In the genomic region with DNA sequence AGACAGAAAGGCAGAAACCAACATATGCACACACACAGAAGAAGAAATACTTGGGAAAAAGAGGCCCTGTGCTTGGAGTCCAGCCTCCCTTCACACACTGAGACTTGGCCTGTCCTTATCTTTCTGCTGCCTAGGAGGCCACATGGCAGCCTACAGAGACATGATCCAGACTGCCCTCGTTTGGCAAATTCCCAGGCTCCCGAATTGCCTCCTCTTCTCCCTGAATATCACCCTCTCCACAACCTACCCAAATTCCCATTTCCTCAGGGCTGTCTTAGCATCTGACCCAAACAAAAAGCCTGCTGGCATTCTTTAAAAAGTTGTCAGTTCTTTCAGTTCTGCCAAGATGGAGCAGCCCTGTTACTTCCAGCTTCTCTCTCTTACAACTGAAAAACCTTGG, we compare ENCODE assay signal across 16 cellular contexts. TPM values are rescaled to one million over a fixed set of nuclear protein-coding genes. Genes with fewer than 3 reads are reported as not detected.
A peak's percentile ranks its signal among the peaks of the same experiment; 100 is the strongest.
DNase-seq lines count a peak whose midpoint lies in the region; ATAC-seq and TF ChIP-seq lines count a peak whose summit lies in the region.
"Had no signal": no experiment of that assay in that cellular context is flagged by ENCODE, and none has a peak within 500 bp of the region (broad histone marks: within the 10 kb centered on the region; RNA-seq: fewer than 3 reads in every experiment).

No MANE protein-coding gene starts in this region.

- intact Hi-C loops in spleen (cut with DNase I; ENCODE audit: low total_unique reads) (no loop called here), esophagus squamous epithelium (cut with DNase I) (no loop called here), lower leg skin (cut with DNase I; ENCODE audit: low total_unique reads) (no loop called here)

- H3K27ac ChIP-seq in spleen (no peak overlapping the region), esophagus squamous epithelium (no peak overlapping the region)
- H3K27ac ChIP-seq: C4-2B, Peyer's patch had no signal

- H3K9me3 ChIP-seq in spleen (no peaks in the 10 kb centered on the region), esophagus squamous epithelium (no peaks in the 10 kb centered on the region)
- H3K9me3 ChIP-seq: Peyer's patch had no signal

- ATAC-seq in SK-N-SH treated with all-trans-retinoic acid at 6 μM for 48 hours (peak; percentile 57), GM19324 (IDR thresholded peaks at IDR 0.05; ENCODE audit: low FRiP score, unreplicated experiment) (no peak)

- TF ChIP-seq POLR2A in spleen (IDR thresholded peaks at IDR 0.05): no peak
- no peak for TF ChIP-seq POLR2A in esophagus squamous epithelium (IDR thresholded peaks at IDR 0.05)
- TF ChIP-seq POLR2A in lower leg skin (IDR thresholded peaks at IDR 0.05): no peak

- peak; percentile 62 for DNase-seq in fibroblast of pulmonary artery (ENCODE audit: low read depth)
- DNase-seq in islet precursor cell: peak; percentile 57
- peak; percentile 6 for DNase-seq in spleen
- no peak for DNase-seq in esophagus squamous epithelium (lab: John Stamatoyannopoulos, UW)
- no peak for DNase-seq in lower leg skin (ENCODE audit: low spot score in 2 of 2)
- DNase-seq: ACHN, DMS79 treated with DMSO at 0.1 percent for 48 hours, H7, NCI-H1092 treated with DMSO at 0.1 percent for 48 hours, NCI-H2081, NCI-H2171 treated with DMSO at 0.1 percent for 48 hours, Peyer's patch had no signal

- 69 to 85% (median 75%) methylated on average over 2 of the region's 2 CpGs for WGBS in spleen, 5 donors
- 45 to 59% methylated on average over 2 of the region's 2 CpGs for WGBS in esophagus squamous epithelium, 2 donors
- 75 to 82% methylated on average over 2 of the region's 2 CpGs for WGBS in lower leg skin, 2 donors

- TF ChIP-seq CTCF in fibroblast of pulmonary artery (IDR thresholded peaks at IDR 0.05; ENCODE audit: low read length, missing control alignments) (no peak), spleen (IDR thresholded peaks at IDR 0.05 in 8 of 11, conservative IDR thresholded peaks at IDR 0.05 in 3 of 11) (no peak), esophagus squamous epithelium (IDR thresholded peaks at IDR 0.05) (no peak), lower leg skin (IDR thresholded peaks at IDR 0.05) (no peak)

- no peak overlapping the region for H3K4me3 ChIP-seq in fibroblast of pulmonary artery (replicated peaks; ENCODE audit: low read depth, low read length)
- no peak overlapping the region for H3K4me3 ChIP-seq in spleen
- H3K4me3 ChIP-seq in esophagus squamous epithelium: no peak overlapping the region
- H3K4me3 ChIP-seq in lower leg skin (ENCODE audit: low read depth, poor library complexity, severe bottlenecking): no peak overlapping the region
- H3K4me3 ChIP-seq: Peyer's patch had no signal

- H3K36me3 ChIP-seq in spleen (no peaks in the 10 kb centered on the region), esophagus squamous epithelium (no peaks in the 10 kb centered on the region)
- H3K36me3 ChIP-seq: Peyer's patch had no signal

- H3K4me1 ChIP-seq in spleen (no peaks in the 10 kb centered on the region), esophagus squamous epithelium (no peaks in the 10 kb centered on the region)
- H3K4me1 ChIP-seq: Peyer's patch had no signal

- H3K27me3 ChIP-seq in spleen (replicated peaks in 1 of 7): no peaks in the 10 kb centered on the region
- no peaks in the 10 kb centered on the region for H3K27me3 ChIP-seq in esophagus squamous epithelium
- H3K27me3 ChIP-seq: Peyer's patch had no signal

TF ChIP-seq in SK-N-SH treated with all-trans-retinoic acid at 6 μM for 48 hours, 23 proteins besides CTCF, POLR2A, EP300 and RAD21 (continues in another document):
- TF ChIP-seq ZC3H10 (CRISPR knock-in tag; IDR thresholded peaks at IDR 0.05) (no peak), SNAI2 (CRISPR knock-in tag; IDR thresholded peaks at IDR 0.05) (no peak), ZFP3 (CRISPR knock-in tag; IDR thresholded peaks at IDR 0.05) (no peak), BACH2 (CRISPR knock-in tag; IDR thresholded peaks at IDR 0.05; ENCODE audit: borderline replicate concordance) (no peak), TOX (CRISPR knock-in tag; IDR thresholded peaks at IDR 0.05; ENCODE audit: borderline replicate concordance) (no peak), TCF4 (CRISPR knock-in tag; IDR thresholded peaks at IDR 0.05; ENCODE audit: borderline replicate concordance) (peak; percentile 83), OSR1 (CRISPR knock-in tag; IDR thresholded peaks at IDR 0.05) (no peak), ARNTL (CRISPR knock-in tag; IDR thresholded peaks at IDR 0.05; ENCODE audit: borderline replicate concordance, low read depth) (no peak), ZNF565 (CRISPR knock-in tag; conservative IDR thresholded peaks at IDR 0.05; ENCODE audit: low read depth) (no peak), ZNF8 (CRISPR knock-in tag; IDR thresholded peaks at IDR 0.05) (no peak), ZNF70 (CRISPR knock-in tag; IDR thresholded peaks at IDR 0.05) (no peak), RARB (CRISPR knock-in tag; IDR thresholded peaks at IDR 0.05) (no peak), ESRRG (CRISPR knock-in tag; IDR thresholded peaks at IDR 0.05) (no peak), ISL1 (CRISPR knock-in tag; IDR thresholded peaks at IDR 0.05) (peak; percentile 61)
- TF ChIP-seq, protein P1, sequence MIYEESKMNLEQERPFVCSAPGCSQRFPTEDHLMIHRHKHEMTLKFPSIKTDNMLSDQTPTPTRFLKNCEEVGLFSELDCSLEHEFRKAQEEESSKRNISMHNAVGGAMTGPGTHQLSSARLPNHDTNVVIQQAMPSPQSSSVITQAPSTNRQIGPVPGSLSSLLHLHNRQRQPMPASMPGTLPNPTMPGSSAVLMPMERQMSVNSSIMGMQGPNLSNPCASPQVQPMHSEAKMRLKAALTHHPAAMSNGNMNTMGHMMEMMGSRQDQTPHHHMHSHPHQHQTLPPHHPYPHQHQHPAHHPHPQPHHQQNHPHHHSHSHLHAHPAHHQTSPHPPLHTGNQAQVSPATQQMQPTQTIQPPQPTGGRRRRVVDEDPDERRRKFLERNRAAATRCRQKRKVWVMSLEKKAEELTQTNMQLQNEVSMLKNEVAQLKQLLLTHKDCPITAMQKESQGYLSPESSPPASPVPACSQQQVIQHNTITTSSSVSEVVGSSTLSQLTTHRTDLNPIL (CRISPR knock-in tag; IDR thresholded peaks at IDR 0.05; ENCODE audit: low read depth): no peak
- TF ChIP-seq, protein P2, sequence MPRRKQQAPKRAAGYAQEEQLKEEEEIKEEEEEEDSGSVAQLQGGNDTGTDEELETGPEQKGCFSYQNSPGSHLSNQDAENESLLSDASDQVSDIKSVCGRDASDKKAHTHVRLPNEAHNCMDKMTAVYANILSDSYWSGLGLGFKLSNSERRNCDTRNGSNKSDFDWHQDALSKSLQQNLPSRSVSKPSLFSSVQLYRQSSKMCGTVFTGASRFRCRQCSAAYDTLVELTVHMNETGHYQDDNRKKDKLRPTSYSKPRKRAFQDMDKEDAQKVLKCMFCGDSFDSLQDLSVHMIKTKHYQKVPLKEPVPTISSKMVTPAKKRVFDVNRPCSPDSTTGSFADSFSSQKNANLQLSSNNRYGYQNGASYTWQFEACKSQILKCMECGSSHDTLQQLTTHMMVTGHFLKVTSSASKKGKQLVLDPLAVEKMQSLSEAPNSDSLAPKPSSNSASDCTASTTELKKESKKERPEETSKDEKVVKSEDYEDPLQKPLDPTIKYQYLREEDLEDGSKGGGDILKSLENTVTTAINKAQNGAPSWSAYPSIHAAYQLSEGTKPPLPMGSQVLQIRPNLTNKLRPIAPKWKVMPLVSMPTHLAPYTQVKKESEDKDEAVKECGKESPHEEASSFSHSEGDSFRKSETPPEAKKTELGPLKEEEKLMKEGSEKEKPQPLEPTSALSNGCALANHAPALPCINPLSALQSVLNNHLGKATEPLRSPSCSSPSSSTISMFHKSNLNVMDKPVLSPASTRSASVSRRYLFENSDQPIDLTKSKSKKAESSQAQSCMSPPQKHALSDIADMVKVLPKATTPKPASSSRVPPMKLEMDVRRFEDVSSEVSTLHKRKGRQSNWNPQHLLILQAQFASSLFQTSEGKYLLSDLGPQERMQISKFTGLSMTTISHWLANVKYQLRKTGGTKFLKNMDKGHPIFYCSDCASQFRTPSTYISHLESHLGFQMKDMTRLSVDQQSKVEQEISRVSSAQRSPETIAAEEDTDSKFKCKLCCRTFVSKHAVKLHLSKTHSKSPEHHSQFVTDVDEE (CRISPR knock-in tag; IDR thresholded peaks at IDR 0.05): peak; percentile 31; the same call in 1 of the 2 replicates
- TF ChIP-seq, protein P3, sequence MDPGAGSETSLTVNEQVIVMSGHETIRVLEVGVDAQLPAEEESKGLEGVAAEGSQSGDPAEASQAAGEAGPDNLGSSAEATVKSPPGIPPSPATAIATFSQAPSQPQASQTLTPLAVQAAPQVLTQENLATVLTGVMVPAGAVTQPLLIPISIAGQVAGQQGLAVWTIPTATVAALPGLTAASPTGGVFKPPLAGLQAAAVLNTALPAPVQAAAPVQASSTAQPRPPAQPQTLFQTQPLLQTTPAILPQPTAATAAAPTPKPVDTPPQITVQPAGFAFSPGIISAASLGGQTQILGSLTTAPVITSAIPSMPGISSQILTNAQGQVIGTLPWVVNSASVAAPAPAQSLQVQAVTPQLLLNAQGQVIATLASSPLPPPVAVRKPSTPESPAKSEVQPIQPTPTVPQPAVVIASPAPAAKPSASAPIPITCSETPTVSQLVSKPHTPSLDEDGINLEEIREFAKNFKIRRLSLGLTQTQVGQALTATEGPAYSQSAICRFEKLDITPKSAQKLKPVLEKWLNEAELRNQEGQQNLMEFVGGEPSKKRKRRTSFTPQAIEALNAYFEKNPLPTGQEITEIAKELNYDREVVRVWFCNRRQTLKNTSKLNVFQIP (CRISPR knock-in tag; IDR thresholded peaks at IDR 0.05; ENCODE audit: borderline replicate concordance, low read depth): no peak
- TF ChIP-seq, protein P4, sequence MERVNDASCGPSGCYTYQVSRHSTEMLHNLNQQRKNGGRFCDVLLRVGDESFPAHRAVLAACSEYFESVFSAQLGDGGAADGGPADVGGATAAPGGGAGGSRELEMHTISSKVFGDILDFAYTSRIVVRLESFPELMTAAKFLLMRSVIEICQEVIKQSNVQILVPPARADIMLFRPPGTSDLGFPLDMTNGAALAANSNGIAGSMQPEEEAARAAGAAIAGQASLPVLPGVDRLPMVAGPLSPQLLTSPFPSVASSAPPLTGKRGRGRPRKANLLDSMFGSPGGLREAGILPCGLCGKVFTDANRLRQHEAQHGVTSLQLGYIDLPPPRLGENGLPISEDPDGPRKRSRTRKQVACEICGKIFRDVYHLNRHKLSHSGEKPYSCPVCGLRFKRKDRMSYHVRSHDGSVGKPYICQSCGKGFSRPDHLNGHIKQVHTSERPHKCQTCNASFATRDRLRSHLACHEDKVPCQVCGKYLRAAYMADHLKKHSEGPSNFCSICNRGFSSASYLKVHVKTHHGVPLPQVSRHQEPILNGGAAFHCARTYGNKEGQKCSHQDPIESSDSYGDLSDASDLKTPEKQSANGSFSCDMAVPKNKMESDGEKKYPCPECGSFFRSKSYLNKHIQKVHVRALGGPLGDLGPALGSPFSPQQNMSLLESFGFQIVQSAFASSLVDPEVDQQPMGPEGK (CRISPR knock-in tag; IDR thresholded peaks at IDR 0.05; ENCODE audit: borderline replicate concordance): no peak

RNA-seq across cellular contexts. Expression of a gene that starts 59.8 kb away (rescaled TPM):
- total RNA-seq in spleen: 1 to 10 TPM in 1 of 7 donors, under 1 TPM in 5, not detected in 1; 0.29 to 1.0 (median 0.77) TPM
- polyA plus RNA-seq in spleen: under 1 TPM; 0.06 to 0.72 (median 0.32) TPM
- under 1 TPM in 2 of 4 donors, not detected in 2; 0.19 to 0.31 TPM for total RNA-seq in esophagus squamous epithelium
- 10 to 100 TPM in 1 of 4 donors, 1 to 10 TPM in 2, under 1 TPM in 1; 0.89 to 15.4 (median 3.8) TPM for total RNA-seq in lower leg skin
- total RNA-seq: G401 had no signal

Comparison
In these comparisons a context has a peak if more than half of its experiments do, and no peak if none do; other contexts are left out.
1. DNase-seq: peak in fibroblast of pulmonary artery (single experiment), islet precursor cell (single experiment) and spleen (single experiment); none in esophagus squamous epithelium (single experiment) and lower leg skin (0 of 2).